In genomic region chr12:68960162-68960501, GRCh38 we compare ENCODE assay signal across 19 cellular contexts. TPM values are rescaled to one million over a fixed set of nuclear protein-coding genes. Genes with fewer than 3 reads are reported as not detected.
A peak's percentile ranks its signal among the peaks of the same experiment; 100 is the strongest.
DNase-seq lines count a peak whose midpoint lies in the region; ATAC-seq and TF ChIP-seq lines count a peak whose summit lies in the region.
"Had no signal": no experiment of that assay in that cellular context is flagged by ENCODE, and none has a peak within 500 bp of the region (broad histone marks: within the 10 kb centered on the region; RNA-seq: fewer than 3 reads in every experiment).

No MANE protein-coding gene starts in this region.

- peak overlapping the region; percentile 13; the same call in 1 of the 2 replicates for H3K9ac ChIP-seq in OCI-LY3 (ENCODE audit: low read length)

- no peaks in the 10 kb centered on the region for H3K27me3 ChIP-seq in OCI-LY3 (ENCODE audit: low read depth, low read length)
- H3K27me3 ChIP-seq in right lobe of liver = no peaks in the 10 kb centered on the region

- H3K4me3 ChIP-seq in OCI-LY3 (ENCODE audit: low read length) = no peak overlapping the region
- no peak overlapping the region for H3K4me3 ChIP-seq in astrocyte of the spinal cord (ENCODE audit: low read depth, low read length)
- H3K4me3 ChIP-seq in fibroblast of villous mesenchyme (ENCODE audit: low read depth, low read length) = no peak overlapping the region
- H3K4me3 ChIP-seq in right lobe of liver = no peak overlapping the region
- H3K4me3 ChIP-seq: A549, PC-9 had no signal

- H3K27ac Mint-ChIP-seq in activated CD8-positive, alpha-beta T cell treated with anti-CD3 and anti-CD28 coated beads for 36 hours = peak overlapping the region; percentile 94
- no peak overlapping the region for H3K27ac Mint-ChIP-seq in activated CD8-positive, alpha-beta T cell treated with anti-CD3 and anti-CD28 coated beads, Interleukin-2, amount 10 ng/mL, durations not matched to agents 7 days and 5 days
- H3K27ac Mint-ChIP-seq: CD4-positive, alpha-beta T cell had no signal

- H3K36me3 Mint-ChIP-seq in activated CD8-positive, alpha-beta T cell treated with anti-CD3 and anti-CD28 coated beads for 36 hours (ENCODE audit: low read depth) = peaks cover 13% of the 10 kb centered on the region
- peaks cover 4% of the 10 kb centered on the region for H3K36me3 Mint-ChIP-seq in activated CD8-positive, alpha-beta T cell treated with anti-CD3 and anti-CD28 coated beads, Interleukin-2, amount 10 ng/mL, durations not matched to agents 7 days and 5 days (ENCODE audit: low read depth)

- in situ Hi-C loops in astrocyte of the spinal cord (cut with HindIII; ENCODE audit: low sequenced_read_pairs) = no loop called here

- intact Hi-C loops in activated CD8-positive, alpha-beta T cell treated with anti-CD3 and anti-CD28 coated beads for 36 hours (cut with micrococcal nuclease) = no loop called here
- intact Hi-C loops in right lobe of liver (cut with DNase I) = no loop called here

- H3K79me2 ChIP-seq in OCI-LY3 (ENCODE audit: low read length) = no peaks in the 10 kb centered on the region

- 57% methylated on average over 5 of the region's 5 CpGs for WGBS in right lobe of liver (ENCODE audit: insufficient coverage, low coverage, low lambda C conversion rate, missing lambda C conversion rate)

- H3K9me3 ChIP-seq in OCI-LY3 (ENCODE audit: insufficient read depth, low read length) (peaks cover 3% of the 10 kb centered on the region; the same call in 1 of the 2 replicates), right lobe of liver (no peaks in the 10 kb centered on the region)
- H3K9me3 ChIP-seq: A549 had no signal

- H3K4me1 ChIP-seq in OCI-LY3 (ENCODE audit: low read length) (peaks cover 52% of the 10 kb centered on the region), right lobe of liver (no peaks in the 10 kb centered on the region)
- H3K4me1 ChIP-seq: A549 had no signal

- TF ChIP-seq POLR2A in right lobe of liver (IDR thresholded peaks at IDR 0.05) = no peak

- peaks cover 57% of the 10 kb centered on the region for H3K4me1 Mint-ChIP-seq in activated CD8-positive, alpha-beta T cell treated with anti-CD3 and anti-CD28 coated beads for 36 hours (ENCODE audit: low read depth)
- H3K4me1 Mint-ChIP-seq in activated CD8-positive, alpha-beta T cell treated with anti-CD3 and anti-CD28 coated beads, Interleukin-2, amount 10 ng/mL, durations not matched to agents 7 days and 5 days (ENCODE audit: low read depth) = peaks cover 22% of the 10 kb centered on the region

- ATAC-seq in activated CD8-positive, alpha-beta T cell treated with anti-CD3 and anti-CD28 coated beads for 36 hours = no peak
- ATAC-seq in activated CD8-positive, alpha-beta T cell treated with anti-CD3 and anti-CD28 coated beads, Interleukin-2, amount 10 ng/mL, durations not matched to agents 7 days and 5 days = no peak
- no peak for ATAC-seq in right lobe of liver
- ATAC-seq: A549 had no signal

- peak overlapping the region; percentile 56 for H3K4me2 ChIP-seq in OCI-LY3 (ENCODE audit: low read length)
- H3K4me2 ChIP-seq: A549, PC-9 had no signal

- POLR2A ChIA-PET in activated CD8-positive, alpha-beta T cell treated with anti-CD3 and anti-CD28 coated beads for 36 hours (lab: Charles Lee) = no interaction called here
- POLR2A ChIA-PET in activated CD8-positive, alpha-beta T cell treated with anti-CD3 and anti-CD28 coated beads, Interleukin-2, amount 10 ng/mL, durations not matched to agents 7 days and 5 days (lab: Charles Lee) = no interaction called here

- H3K27me3 Mint-ChIP-seq in activated CD8-positive, alpha-beta T cell treated with anti-CD3 and anti-CD28 coated beads for 36 hours = no peaks in the 10 kb centered on the region
- H3K27me3 Mint-ChIP-seq in activated CD8-positive, alpha-beta T cell treated with anti-CD3 and anti-CD28 coated beads, Interleukin-2, amount 10 ng/mL, durations not matched to agents 7 days and 5 days (ENCODE audit: low read depth) = no peaks in the 10 kb centered on the region
- H3K27me3 Mint-ChIP-seq: CD4-positive, alpha-beta T cell had no signal

- peaks cover 19% of the 10 kb centered on the region for H3K9me3 Mint-ChIP-seq in activated CD8-positive, alpha-beta T cell treated with anti-CD3 and anti-CD28 coated beads for 36 hours
- no peaks in the 10 kb centered on the region for H3K9me3 Mint-ChIP-seq in activated CD8-positive, alpha-beta T cell treated with anti-CD3 and anti-CD28 coated beads, Interleukin-2, amount 10 ng/mL, durations not matched to agents 7 days and 5 days (ENCODE audit: insufficient read depth)
- H3K9me3 Mint-ChIP-seq: CD4-positive, alpha-beta T cell had no signal

- no peak for DNase-seq in activated CD8-positive, alpha-beta T cell treated with anti-CD3 and anti-CD28 coated beads for 36 hours
- DNase-seq in activated CD8-positive, alpha-beta T cell treated with anti-CD3 and anti-CD28 coated beads, Interleukin-2, amount 10 ng/mL, durations not matched to agents 7 days and 5 days = no peak
- DNase-seq in astrocyte of the spinal cord (ENCODE audit: low read depth, low spot score) = peak; percentile 17
- DNase-seq in fibroblast of villous mesenchyme (ENCODE audit: low read depth) = peak; percentile 14
- DNase-seq in right lobe of liver = no peak
- DNase-seq in foreskin melanocyte = no peak
- no peak for DNase-seq in SIG-M5 treated with dmso at 0.1 percent for 504 hours (lab: John Stamatoyannopoulos, UW; ENCODE audit: unreplicated experiment)
- DNase-seq: AML-193; CD4-positive, alpha-beta T cell; DND-41; GF-D8; Karpas-422; MM.1S; NCI-H1105; NCI-H1694 treated with DMSO at 0.1 percent for 48 hours; NCI-H446; PC-9 had no signal

- H3K4me3 Mint-ChIP-seq in activated CD8-positive, alpha-beta T cell treated with anti-CD3 and anti-CD28 coated beads for 36 hours = no peak overlapping the region
- no peak overlapping the region for H3K4me3 Mint-ChIP-seq in activated CD8-positive, alpha-beta T cell treated with anti-CD3 and anti-CD28 coated beads, Interleukin-2, amount 10 ng/mL, durations not matched to agents 7 days and 5 days
- H3K4me3 Mint-ChIP-seq: CD4-positive, alpha-beta T cell had no signal

- no peak for TF ChIP-seq CTCF in activated CD8-positive, alpha-beta T cell treated with anti-CD3 and anti-CD28 coated beads for 36 hours (IDR thresholded peaks at IDR 0.05)
- TF ChIP-seq CTCF in OCI-LY3 (IDR thresholded peaks at IDR 0.05; ENCODE audit: low read depth, low read length) (no peak), astrocyte of the spinal cord (IDR thresholded peaks at IDR 0.05; ENCODE audit: low read depth, low read length) (no peak), fibroblast of villous mesenchyme (IDR thresholded peaks at IDR 0.05; ENCODE audit: insufficient read depth, low read depth, low read length) (no peak), right lobe of liver (IDR thresholded peaks at IDR 0.05) (no peak)

- H3K27ac ChIP-seq in OCI-LY3 (ENCODE audit: low read length) (peak overlapping the region; percentile 87), right lobe of liver (no peak overlapping the region)
- H3K27ac ChIP-seq: A549, PC-9 had no signal

- H3K36me3 ChIP-seq in OCI-LY3 (replicated peaks; ENCODE audit: low read depth, low read length) = no peaks in the 10 kb centered on the region
- H3K36me3 ChIP-seq in right lobe of liver = no peaks in the 10 kb centered on the region

- no peaks in the 10 kb centered on the region for H4K20me1 ChIP-seq in OCI-LY3 (ENCODE audit: insufficient read depth, low read length)

- H2AFZ ChIP-seq in OCI-LY3 (ENCODE audit: low read depth, low read length) = no peak overlapping the region
- H2AFZ ChIP-seq: PC-9 had no signal

- CTCF ChIA-PET in activated CD8-positive, alpha-beta T cell treated with anti-CD3 and anti-CD28 coated beads for 36 hours (lab: Charles Lee) = no interaction called here
- CTCF ChIA-PET in activated CD8-positive, alpha-beta T cell treated with anti-CD3 and anti-CD28 coated beads, Interleukin-2, amount 10 ng/mL, durations not matched to agents 7 days and 5 days (lab: Charles Lee) = interaction anchor here (0.7 kb wide), 1 partner anchor 12 kb away, joined by 4 read pairs; no protein-coding TSS in a partner anchor

RNA-seq across cellular contexts. Expression of gene CPM, which starts 27.2 kb away (rescaled TPM):
- 1 to 10 TPM; 3.0 to 5.8 TPM for total RNA-seq in activated CD8-positive, alpha-beta T cell treated with anti-CD3 and anti-CD28 coated beads for 36 hours
- under 1 TPM; 0.34 to 0.58 TPM for total RNA-seq in activated CD8-positive, alpha-beta T cell treated with anti-CD3 and anti-CD28 coated beads, Interleukin-2, amount 10 ng/mL, durations not matched to agents 7 days and 5 days
- total RNA-seq in fibroblast of villous mesenchyme = 8.4 and 23.3 TPM in 2 replicates
- total RNA-seq in right lobe of liver = 10 to 100 TPM; 34.6 to 91.6 (median 50.0) TPM

Comparison
In these comparisons a context has a peak if more than half of its experiments do, and no peak if none do; other contexts are left out.
1. DNase-seq: peak in astrocyte of the spinal cord (single experiment) and fibroblast of villous mesenchyme (single experiment); none in activated CD8-positive, alpha-beta T cell treated with anti-CD3 and anti-CD28 coated beads for 36 hours (single experiment), activated CD8-positive, alpha-beta T cell treated with anti-CD3 and anti-CD28 coated beads, Interleukin-2, amount 10 ng/mL, durations not matched to agents 7 days and 5 days (single experiment), right lobe of liver (0 of 3), foreskin melanocyte (single experiment) and SIG-M5 treated with dmso at 0.1 percent for 504 hours (single experiment).